1 cellular context compared by ENCODE assay signal in the genomic region with DNA sequence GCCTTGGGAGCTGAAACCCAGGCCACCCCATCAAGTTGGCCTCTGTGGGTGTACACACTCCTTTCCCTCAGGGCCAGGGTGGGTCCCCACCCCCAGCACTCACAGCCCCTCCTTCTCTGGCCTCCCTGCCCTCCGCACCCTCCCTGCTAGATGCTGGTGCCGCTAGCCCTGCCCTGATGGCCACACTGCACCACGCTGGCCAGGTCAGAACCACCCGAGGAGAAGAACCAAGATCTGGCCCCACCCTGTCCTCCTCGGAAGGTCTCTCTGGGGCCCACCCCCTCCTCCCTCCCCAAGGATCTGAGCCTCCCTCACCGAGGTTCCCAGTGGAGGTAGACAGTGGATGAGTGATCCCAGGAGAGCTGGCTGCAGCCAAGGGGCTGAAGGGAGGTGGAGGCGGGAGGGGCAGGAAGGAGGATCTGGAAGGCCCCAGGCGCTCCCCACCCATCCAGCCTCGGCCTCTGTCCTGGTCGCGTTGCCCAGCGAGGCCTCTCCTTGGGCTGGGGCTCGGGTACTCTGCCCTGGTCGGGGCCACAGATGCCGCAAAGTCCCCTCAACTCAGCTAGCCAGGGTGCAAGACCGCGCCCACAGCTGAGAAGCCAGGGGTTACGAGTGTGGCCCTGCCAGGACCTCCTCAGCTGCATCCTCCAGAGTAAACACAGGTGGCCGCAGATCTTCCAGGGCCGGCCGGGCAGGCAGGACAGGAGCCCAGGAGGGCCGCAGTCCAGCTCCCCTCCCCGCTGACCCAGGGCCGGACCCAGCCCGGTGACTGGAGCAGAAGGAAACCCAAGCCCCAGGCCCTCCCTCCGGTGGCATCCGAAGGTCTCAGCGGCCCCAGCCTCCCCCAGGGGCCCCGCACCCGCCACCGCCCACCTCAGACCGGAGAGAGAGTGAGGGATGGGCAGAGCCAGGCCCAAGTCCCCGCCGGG.
A peak's percentile ranks its signal among the peaks of the same experiment; 100 is the strongest.
TF ChIP-seq lines count a peak whose summit lies in the region.

No MANE protein-coding gene starts in this region.

TF ChIP-seq in HepG2, 621 proteins besides CTCF, POLR2A, EP300 and RAD21 (continued from another document and continues in another):
- TF ChIP-seq ZNF275 (CRISPR knock-in tag; IDR thresholded peaks at IDR 0.05; ENCODE audit: borderline replicate concordance): 0 out of 2 replicates have a peak, but pooled peaks have one; percentile 9
- TF ChIP-seq NFE2L1 (CRISPR knock-in tag; IDR thresholded peaks at IDR 0.05; ENCODE audit: borderline replicate concordance): no peak
- TF ChIP-seq ZNF574 (CRISPR knock-in tag; IDR thresholded peaks at IDR 0.05): no peak
- no peak for TF ChIP-seq ZNF264 (CRISPR knock-in tag; IDR thresholded peaks at IDR 0.05)
- TF ChIP-seq ZNF775 (CRISPR knock-in tag; IDR thresholded peaks at IDR 0.05; ENCODE audit: borderline replicate concordance): no peak
- TF ChIP-seq ZNF598 (CRISPR knock-in tag; IDR thresholded peaks at IDR 0.05; ENCODE audit: borderline replicate concordance): no peak
- no peak for TF ChIP-seq RARA (CRISPR knock-in tag; IDR thresholded peaks at IDR 0.05)
- no peak for TF ChIP-seq ZNF234 (CRISPR knock-in tag; conservative IDR thresholded peaks at IDR 0.05)
- TF ChIP-seq NR2F1 (CRISPR knock-in tag; IDR thresholded peaks at IDR 0.05): no peak
- no peak for TF ChIP-seq BCLAF1 (IDR thresholded peaks at IDR 0.05)
- no peak for TF ChIP-seq ZNF7 (CRISPR knock-in tag; IDR thresholded peaks at IDR 0.05)
- no peak for TF ChIP-seq PHF21A (CRISPR knock-in tag; IDR thresholded peaks at IDR 0.05)
- no peak for TF ChIP-seq ZC3H13 (CRISPR knock-in tag; IDR thresholded peaks at IDR 0.05)
- TF ChIP-seq ZNF225 (CRISPR knock-in tag; IDR thresholded peaks at IDR 0.05): no peak
- no peak for TF ChIP-seq TCF12 (IDR thresholded peaks at IDR 0.05)
- TF ChIP-seq TCF12 (CRISPR knock-in tag; IDR thresholded peaks at IDR 0.05): no peak
- TF ChIP-seq, protein P1, sequence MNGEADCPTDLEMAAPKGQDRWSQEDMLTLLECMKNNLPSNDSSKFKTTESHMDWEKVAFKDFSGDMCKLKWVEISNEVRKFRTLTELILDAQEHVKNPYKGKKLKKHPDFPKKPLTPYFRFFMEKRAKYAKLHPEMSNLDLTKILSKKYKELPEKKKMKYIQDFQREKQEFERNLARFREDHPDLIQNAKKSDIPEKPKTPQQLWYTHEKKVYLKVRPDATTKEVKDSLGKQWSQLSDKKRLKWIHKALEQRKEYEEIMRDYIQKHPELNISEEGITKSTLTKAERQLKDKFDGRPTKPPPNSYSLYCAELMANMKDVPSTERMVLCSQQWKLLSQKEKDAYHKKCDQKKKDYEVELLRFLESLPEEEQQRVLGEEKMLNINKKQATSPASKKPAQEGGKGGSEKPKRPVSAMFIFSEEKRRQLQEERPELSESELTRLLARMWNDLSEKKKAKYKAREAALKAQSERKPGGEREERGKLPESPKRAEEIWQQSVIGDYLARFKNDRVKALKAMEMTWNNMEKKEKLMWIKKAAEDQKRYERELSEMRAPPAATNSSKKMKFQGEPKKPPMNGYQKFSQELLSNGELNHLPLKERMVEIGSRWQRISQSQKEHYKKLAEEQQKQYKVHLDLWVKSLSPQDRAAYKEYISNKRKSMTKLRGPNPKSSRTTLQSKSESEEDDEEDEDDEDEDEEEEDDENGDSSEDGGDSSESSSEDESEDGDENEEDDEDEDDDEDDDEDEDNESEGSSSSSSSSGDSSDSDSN (CRISPR knock-in tag; IDR thresholded peaks at IDR 0.05): peak; percentile 77
- TF ChIP-seq, protein P2, sequence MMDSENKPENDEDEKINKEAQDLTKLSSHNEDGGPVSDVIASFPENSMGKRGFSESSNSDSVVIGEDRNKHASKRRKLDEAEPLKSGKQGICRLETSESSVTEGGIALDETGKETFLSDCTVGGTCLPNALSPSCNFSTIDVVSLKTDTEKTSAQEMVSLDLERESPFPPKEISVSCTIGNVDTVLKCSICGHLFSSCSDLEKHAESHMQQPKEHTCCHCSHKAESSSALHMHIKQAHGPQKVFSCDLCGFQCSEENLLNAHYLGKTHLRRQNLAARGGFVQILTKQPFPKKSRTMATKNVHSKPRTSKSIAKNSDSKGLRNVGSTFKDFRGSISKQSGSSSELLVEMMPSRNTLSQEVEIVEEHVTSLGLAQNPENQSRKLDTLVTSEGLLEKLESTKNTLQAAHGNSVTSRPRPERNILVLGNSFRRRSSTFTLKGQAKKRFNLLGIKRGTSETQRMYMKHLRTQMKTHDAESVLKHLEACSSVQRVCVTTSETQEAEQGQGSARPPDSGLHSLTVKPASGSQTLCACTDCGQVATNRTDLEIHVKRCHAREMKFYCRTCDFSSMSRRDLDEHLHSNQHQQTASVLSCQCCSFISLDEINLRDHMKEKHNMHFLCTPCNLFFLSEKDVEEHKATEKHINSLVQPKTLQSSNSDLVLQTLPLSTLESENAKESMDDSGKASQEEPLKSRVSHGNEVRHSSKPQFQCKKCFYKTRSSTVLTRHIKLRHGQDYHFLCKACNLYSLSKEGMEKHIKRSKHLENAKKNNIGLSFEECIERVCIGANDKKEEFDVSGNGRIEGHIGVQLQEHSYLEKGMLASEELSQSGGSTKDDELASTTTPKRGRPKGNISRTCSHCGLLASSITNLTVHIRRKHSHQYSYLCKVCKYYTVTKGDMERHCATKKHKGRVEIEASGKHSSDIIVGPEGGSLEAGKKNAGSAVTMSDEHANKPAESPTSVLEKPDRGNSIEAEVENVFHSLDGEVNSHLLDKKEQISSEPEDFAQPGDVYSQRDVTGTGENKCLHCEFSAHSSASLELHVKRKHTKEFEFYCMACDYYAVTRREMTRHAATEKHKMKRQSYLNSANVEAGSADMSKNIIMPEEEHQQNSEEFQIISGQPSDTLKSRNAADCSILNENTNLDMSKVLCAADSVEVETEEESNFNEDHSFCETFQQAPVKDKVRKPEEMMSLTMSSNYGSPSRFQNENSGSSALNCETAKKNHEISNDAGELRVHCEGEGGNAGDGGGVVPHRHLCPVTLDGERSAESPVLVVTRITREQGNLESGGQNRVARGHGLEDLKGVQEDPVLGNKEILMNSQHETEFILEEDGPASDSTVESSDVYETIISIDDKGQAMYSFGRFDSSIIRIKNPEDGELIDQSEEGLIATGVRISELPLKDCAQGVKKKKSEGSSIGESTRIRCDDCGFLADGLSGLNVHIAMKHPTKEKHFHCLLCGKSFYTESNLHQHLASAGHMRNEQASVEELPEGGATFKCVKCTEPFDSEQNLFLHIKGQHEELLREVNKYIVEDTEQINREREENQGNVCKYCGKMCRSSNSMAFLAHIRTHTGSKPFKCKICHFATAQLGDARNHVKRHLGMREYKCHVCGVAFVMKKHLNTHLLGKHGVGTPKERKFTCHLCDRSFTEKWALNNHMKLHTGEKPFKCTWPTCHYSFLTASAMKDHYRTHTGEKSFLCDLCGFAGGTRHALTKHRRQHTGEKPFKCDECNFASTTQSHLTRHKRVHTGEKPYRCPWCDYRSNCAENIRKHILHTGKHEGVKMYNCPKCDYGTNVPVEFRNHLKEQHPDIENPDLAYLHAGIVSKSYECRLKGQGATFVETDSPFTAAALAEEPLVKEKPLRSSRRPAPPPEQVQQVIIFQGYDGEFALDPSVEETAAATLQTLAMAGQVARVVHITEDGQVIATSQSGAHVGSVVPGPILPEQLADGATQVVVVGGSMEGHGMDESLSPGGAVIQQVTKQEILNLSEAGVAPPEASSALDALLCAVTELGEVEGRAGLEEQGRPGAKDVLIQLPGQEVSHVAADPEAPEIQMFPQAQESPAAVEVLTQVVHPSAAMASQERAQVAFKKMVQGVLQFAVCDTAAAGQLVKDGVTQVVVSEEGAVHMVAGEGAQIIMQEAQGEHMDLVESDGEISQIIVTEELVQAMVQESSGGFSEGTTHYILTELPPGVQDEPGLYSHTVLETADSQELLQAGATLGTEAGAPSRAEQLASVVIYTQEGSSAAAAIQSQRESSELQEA (CRISPR knock-in tag; IDR thresholded peaks at IDR 0.05; ENCODE audit: not compliant biosample characterization): no peak
- no peak for TF ChIP-seq MEF2D (CRISPR knock-in tag; IDR thresholded peaks at IDR 0.05)
- TF ChIP-seq, protein P3, sequence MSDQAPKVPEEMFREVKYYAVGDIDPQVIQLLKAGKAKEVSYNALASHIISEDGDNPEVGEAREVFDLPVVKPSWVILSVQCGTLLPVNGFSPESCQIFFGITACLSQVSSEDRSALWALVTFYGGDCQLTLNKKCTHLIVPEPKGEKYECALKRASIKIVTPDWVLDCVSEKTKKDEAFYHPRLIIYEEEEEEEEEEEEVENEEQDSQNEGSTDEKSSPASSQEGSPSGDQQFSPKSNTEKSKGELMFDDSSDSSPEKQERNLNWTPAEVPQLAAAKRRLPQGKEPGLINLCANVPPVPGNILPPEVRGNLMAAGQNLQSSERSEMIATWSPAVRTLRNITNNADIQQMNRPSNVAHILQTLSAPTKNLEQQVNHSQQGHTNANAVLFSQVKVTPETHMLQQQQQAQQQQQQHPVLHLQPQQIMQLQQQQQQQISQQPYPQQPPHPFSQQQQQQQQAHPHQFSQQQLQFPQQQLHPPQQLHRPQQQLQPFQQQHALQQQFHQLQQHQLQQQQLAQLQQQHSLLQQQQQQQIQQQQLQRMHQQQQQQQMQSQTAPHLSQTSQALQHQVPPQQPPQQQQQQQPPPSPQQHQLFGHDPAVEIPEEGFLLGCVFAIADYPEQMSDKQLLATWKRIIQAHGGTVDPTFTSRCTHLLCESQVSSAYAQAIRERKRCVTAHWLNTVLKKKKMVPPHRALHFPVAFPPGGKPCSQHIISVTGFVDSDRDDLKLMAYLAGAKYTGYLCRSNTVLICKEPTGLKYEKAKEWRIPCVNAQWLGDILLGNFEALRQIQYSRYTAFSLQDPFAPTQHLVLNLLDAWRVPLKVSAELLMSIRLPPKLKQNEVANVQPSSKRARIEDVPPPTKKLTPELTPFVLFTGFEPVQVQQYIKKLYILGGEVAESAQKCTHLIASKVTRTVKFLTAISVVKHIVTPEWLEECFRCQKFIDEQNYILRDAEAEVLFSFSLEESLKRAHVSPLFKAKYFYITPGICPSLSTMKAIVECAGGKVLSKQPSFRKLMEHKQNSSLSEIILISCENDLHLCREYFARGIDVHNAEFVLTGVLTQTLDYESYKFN (CRISPR knock-in tag; conservative IDR thresholded peaks at IDR 0.05): no peak
- TF ChIP-seq MIXL1 (CRISPR knock-in tag; IDR thresholded peaks at IDR 0.05): no peak
- TF ChIP-seq JUN (CRISPR knock-in tag; IDR thresholded peaks at IDR 0.05): no peak
- no peak for TF ChIP-seq ZNF101 (CRISPR knock-in tag; IDR thresholded peaks at IDR 0.05; ENCODE audit: borderline replicate concordance, low read depth)
- TF ChIP-seq ELF3 (CRISPR knock-in tag; IDR thresholded peaks at IDR 0.05): 0 out of 2 replicates have a peak, but pooled peaks have one; percentile 8
- TF ChIP-seq YEATS2 (CRISPR knock-in tag; IDR thresholded peaks at IDR 0.05; ENCODE audit: borderline replicate concordance): no peak; the same call in 1 of the 2 replicates
- TF ChIP-seq ZSCAN12 (CRISPR knock-in tag; IDR thresholded peaks at IDR 0.05): no peak
- TF ChIP-seq THRA (CRISPR knock-in tag; IDR thresholded peaks at IDR 0.05; ENCODE audit: borderline replicate concordance): no peak
- TF ChIP-seq SMAD1 (CRISPR knock-in tag; IDR thresholded peaks at IDR 0.05; ENCODE audit: borderline replicate concordance, low read depth): no peak
- no peak for TF ChIP-seq TRIM24 (CRISPR knock-in tag; IDR thresholded peaks at IDR 0.05)
- TF ChIP-seq MXD4 (CRISPR knock-in tag; IDR thresholded peaks at IDR 0.05): no peak
- TF ChIP-seq ZNF430 (CRISPR knock-in tag; IDR thresholded peaks at IDR 0.05): no peak
